ENCODE assay signal across 20 cellular contexts in the genomic region with DNA sequence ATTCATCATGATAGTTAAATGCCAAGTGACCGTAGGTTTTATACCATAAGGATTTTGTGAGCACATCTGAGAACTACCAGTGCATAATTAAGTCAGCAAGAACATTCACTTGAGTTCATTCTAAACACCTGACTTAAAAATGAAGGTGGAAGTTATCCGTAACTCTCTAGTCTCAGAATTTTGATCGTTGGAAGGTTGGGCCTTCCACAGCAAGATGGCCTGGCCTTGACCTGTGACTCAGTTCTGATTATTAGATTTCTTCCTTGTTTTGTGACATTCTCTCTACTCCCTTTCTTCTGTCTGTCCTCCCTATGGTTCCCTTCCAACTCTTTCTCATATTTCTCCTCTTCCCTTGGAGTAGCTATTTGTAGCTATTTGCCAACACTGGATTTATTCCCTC.
"Had no signal": no experiment of that assay in that cellular context is flagged by ENCODE, and none has a peak within 500 bp of the region (broad histone marks: within the 10 kb centered on the region; RNA-seq: fewer than 3 reads in every experiment).

No MANE protein-coding gene starts in this region.

- H3K27ac Mint-ChIP-seq: activated B cell treated with CpG ODN at 0.5 μM for 24 hours; activated CD4-positive, alpha-beta memory T cell treated with anti-CD3 and anti-CD28 coated beads, Interleukin-2, amount 10 ng/mL, durations not matched to agents 7 days and 5 days; activated CD4-positive, alpha-beta T cell treated with anti-CD3 and anti-CD28 coated beads, Interleukin-2, amount 10 ng/mL, durations not matched to agents 7 days and 5 days; activated naive CD8-positive, alpha-beta T cell treated with anti-CD3 and anti-CD28 coated beads, Interleukin-2, amount 10 ng/mL, durations not matched to agents 7 days and 5 days; T-cell had no signal

- H3K27ac ChIP-seq: adrenal gland had no signal

- H3K27me3 ChIP-seq: adrenal gland had no signal

- H3K4me3 ChIP-seq: adrenal gland had no signal

- DNase-seq: activated B cell treated with CpG ODN at 0.5 μM for 24 hours; activated CD4-positive, alpha-beta memory T cell treated with anti-CD3 and anti-CD28 coated beads, Interleukin-2, amount 10 ng/mL, durations not matched to agents 7 days and 5 days; activated CD4-positive, alpha-beta T cell treated with anti-CD3 and anti-CD28 coated beads for 1 hour; activated CD4-positive, alpha-beta T cell treated with anti-CD3 and anti-CD28 coated beads, Interleukin-2, amount 10 ng/mL, durations not matched to agents 7 days and 5 days; activated naive CD4-positive, alpha-beta T cell treated with anti-CD3 and anti-CD28 coated beads, Interleukin-2, amount 50 U/mL, for 16 hours; activated naive CD8-positive, alpha-beta T cell treated with anti-CD3 and anti-CD28 coated beads, Interleukin-2, amount 10 ng/mL, durations not matched to agents 7 days and 5 days; anterior cingulate cortex; Kasumi-1; KBM-7; NCI-H1048; NCI-H146; NCI-H187 treated with DMSO at 0.1 percent for 48 hours; NCI-H2081 treated with DMSO at 0.1 percent for 48 hours; NCI-H446; NCI-H524; SHP77 treated with DMSO at 0.1 percent for 48 hours; T-cell; T-helper 2 cell; T1000 had no signal

- ATAC-seq: T-cell had no signal

- H3K4me3 Mint-ChIP-seq: activated B cell treated with CpG ODN at 0.5 μM for 24 hours; activated CD4-positive, alpha-beta memory T cell treated with anti-CD3 and anti-CD28 coated beads, Interleukin-2, amount 10 ng/mL, durations not matched to agents 7 days and 5 days; activated CD4-positive, alpha-beta T cell treated with anti-CD3 and anti-CD28 coated beads, Interleukin-2, amount 10 ng/mL, durations not matched to agents 7 days and 5 days; activated naive CD8-positive, alpha-beta T cell treated with anti-CD3 and anti-CD28 coated beads, Interleukin-2, amount 10 ng/mL, durations not matched to agents 7 days and 5 days; T-cell had no signal

- H3K36me3 Mint-ChIP-seq: T-cell had no signal

- H3K9me3 ChIP-seq: adrenal gland had no signal

- H3K36me3 ChIP-seq: adrenal gland had no signal

- H3K27me3 Mint-ChIP-seq: activated B cell treated with CpG ODN at 0.5 μM for 24 hours; activated CD4-positive, alpha-beta memory T cell treated with anti-CD3 and anti-CD28 coated beads, Interleukin-2, amount 10 ng/mL, durations not matched to agents 7 days and 5 days; activated naive CD8-positive, alpha-beta T cell treated with anti-CD3 and anti-CD28 coated beads, Interleukin-2, amount 10 ng/mL, durations not matched to agents 7 days and 5 days; T-cell had no signal
